In the genomic region with DNA sequence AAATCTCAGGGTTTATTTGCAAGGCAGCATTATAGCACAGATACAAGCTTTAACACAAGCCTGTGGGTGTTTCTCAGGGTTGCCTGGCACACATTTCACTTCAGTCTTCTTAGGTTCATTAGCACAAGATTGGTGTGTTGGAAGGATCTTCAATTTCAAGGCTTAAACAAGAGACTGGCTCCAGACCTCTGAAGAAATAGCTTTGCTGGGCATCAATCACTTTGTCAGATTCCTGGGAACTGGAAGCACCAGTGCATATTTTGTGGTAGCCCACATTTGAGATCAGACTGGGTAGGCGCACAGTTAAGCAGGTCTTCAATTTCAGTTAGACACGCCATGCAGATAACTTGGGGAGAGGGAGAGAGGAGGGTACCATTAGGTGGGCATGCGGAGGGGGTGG, we compare ENCODE assay signal across 36 cellular contexts.
A peak's percentile ranks its signal among the peaks of the same experiment; 100 is the strongest.
DNase-seq lines count a peak whose midpoint lies in the region; FAIRE-seq and TF ChIP-seq lines count a peak whose summit lies in the region.
"Had no signal": no experiment of that assay in that cellular context is flagged by ENCODE, and none has a peak within 500 bp of the region (broad histone marks: within the 10 kb centered on the region; RNA-seq: fewer than 3 reads in every experiment).

No MANE protein-coding gene starts in this region.

- peaks cover 0 to 7% (median 0%) of the 10 kb centered on the region in 45 donors for H3K27me3 ChIP-seq in dorsolateral prefrontal cortex
- H3K27me3 ChIP-seq: esophagus squamous epithelium, MG63, ovary, uterus had no signal

- no peaks in the 10 kb centered on the region for H3K4me1 Mint-ChIP-seq in activated T-helper 1 cell treated with anti-CD3 and anti-CD28 coated beads, Interleukin-12 subunit alpha, Interleukin-12 subunit beta, Interleukin-2, Interleukin-4 antibody, amounts not matched to agents 30 ng/mL and 10 ng/mL and 1 ng/mL, durations not matched to agents 14 hours and 24 hours and 36 hours (ENCODE audit: low read depth)
- H3K4me1 Mint-ChIP-seq: immature natural killer cell, T-helper 17 cell had no signal

- intact Hi-C loops in activated T-helper 1 cell treated with anti-CD3 and anti-CD28 coated beads, Interleukin-12 subunit alpha, Interleukin-12 subunit beta, Interleukin-2, Interleukin-4 antibody, amounts not matched to agents 30 ng/mL and 10 ng/mL and 1 ng/mL, durations not matched to agents 14 hours and 24 hours and 36 hours (cut with micrococcal nuclease): no loop called here
- intact Hi-C loops in dorsolateral prefrontal cortex (cut with DNase I): no loop called here

- no peak overlapping the region for H3K27ac Mint-ChIP-seq in activated T-helper 1 cell treated with anti-CD3 and anti-CD28 coated beads, Interleukin-12 subunit alpha, Interleukin-12 subunit beta, Interleukin-2, Interleukin-4 antibody, amounts not matched to agents 30 ng/mL and 10 ng/mL and 1 ng/mL, durations not matched to agents 14 hours and 24 hours and 36 hours
- H3K27ac Mint-ChIP-seq: activated CD4-positive, alpha-beta memory T cell treated with anti-CD3 and anti-CD28 coated beads for 36 hours; activated T-cell treated with anti-CD3 and anti-CD28 coated beads, Interleukin-2, amount 50 U/mL, for 72 hours; immature natural killer cell; nephron progenitor cell; T-helper 17 cell had no signal

- H3K4me3 ChIP-seq in fibroblast of the aortic adventitia (ENCODE audit: low read depth, low read length): no peak overlapping the region
- no peak overlapping the region for H3K4me3 ChIP-seq in dorsolateral prefrontal cortex
- H3K4me3 ChIP-seq: esophagus squamous epithelium, GM23248, MG63, ovary, PC-9, thoracic aorta, uterus had no signal

- H3K9me3 Mint-ChIP-seq in activated T-helper 1 cell treated with anti-CD3 and anti-CD28 coated beads, Interleukin-12 subunit alpha, Interleukin-12 subunit beta, Interleukin-2, Interleukin-4 antibody, amounts not matched to agents 30 ng/mL and 10 ng/mL and 1 ng/mL, durations not matched to agents 14 hours and 24 hours and 36 hours: no peaks in the 10 kb centered on the region
- H3K9me3 Mint-ChIP-seq: activated T-cell treated with anti-CD3 and anti-CD28 coated beads, Interleukin-2, amount 50 U/mL, for 72 hours; immature natural killer cell had no signal

- no peaks in the 10 kb centered on the region for H3K36me3 Mint-ChIP-seq in activated T-helper 1 cell treated with anti-CD3 and anti-CD28 coated beads, Interleukin-12 subunit alpha, Interleukin-12 subunit beta, Interleukin-2, Interleukin-4 antibody, amounts not matched to agents 30 ng/mL and 10 ng/mL and 1 ng/mL, durations not matched to agents 14 hours and 24 hours and 36 hours (ENCODE audit: low read depth)
- H3K36me3 Mint-ChIP-seq: activated CD4-positive, alpha-beta memory T cell treated with anti-CD3 and anti-CD28 coated beads for 36 hours; immature natural killer cell had no signal

- no peak for TF ChIP-seq POLR2A in GM12892 (IDR thresholded peaks at IDR 0.05; ENCODE audit: low read depth, low read length)

- TF ChIP-seq CTCF in fibroblast of the aortic adventitia (IDR thresholded peaks at IDR 0.05; ENCODE audit: insufficient read depth, low read length): no peak
- no peak for TF ChIP-seq CTCF in dorsolateral prefrontal cortex (IDR thresholded peaks at IDR 0.05 in 54 of 56, conservative IDR thresholded peaks at IDR 0.05 in 2 of 56; ENCODE audit: low read depth in 1 of 56, partially characterized antibody in 56 of 56)

- FAIRE-seq in urothelium cell line (lab: Jason Lieb, UNC) (no peak), GM12892 (lab: Jason Lieb, UNC) (no peak)
- FAIRE-seq: small intestine had no signal

- no peak overlapping the region for H3K27ac ChIP-seq in dorsolateral prefrontal cortex
- H3K27ac ChIP-seq: esophagus squamous epithelium, GM23248, ovary, PC-9, thoracic aorta, uterus had no signal

- H3K27me3 Mint-ChIP-seq in activated T-helper 1 cell treated with anti-CD3 and anti-CD28 coated beads, Interleukin-12 subunit alpha, Interleukin-12 subunit beta, Interleukin-2, Interleukin-4 antibody, amounts not matched to agents 30 ng/mL and 10 ng/mL and 1 ng/mL, durations not matched to agents 14 hours and 24 hours and 36 hours (ENCODE audit: insufficient read depth): no peaks in the 10 kb centered on the region
- H3K27me3 Mint-ChIP-seq: activated CD4-positive, alpha-beta memory T cell treated with anti-CD3 and anti-CD28 coated beads for 36 hours; T-helper 17 cell had no signal

- DNase-seq in ELF-1 (ENCODE audit: low read depth, low spot score) (peak; percentile 14), SW480 (ENCODE audit: low spot score) (peak; percentile 6), fibroblast of the aortic adventitia (ENCODE audit: low read depth) (peak; percentile 30), urothelium cell line (ENCODE audit: low spot score) (peak; percentile 24), dorsolateral prefrontal cortex (no peak), GM12892 (ENCODE audit: insufficient read length) (no peak)
- DNase-seq in activated T-helper 1 cell treated with anti-CD3 and anti-CD28 coated beads, Interleukin-12 subunit alpha, Interleukin-12 subunit beta, Interleukin-2, Interleukin-4 antibody, amounts not matched to agents 30 ng/mL and 10 ng/mL and 1 ng/mL, durations not matched to agents 14 hours and 24 hours and 36 hours (ENCODE audit: low spot score): no peak
- DNase-seq: activated CD4-positive, alpha-beta memory T cell treated with anti-CD3 and anti-CD28 coated beads for 36 hours; activated CD4-positive, CD25-positive, alpha-beta regulatory T cell treated with anti-CD3 and anti-CD28 coated beads, Interleukin-2, amount 50 U/mL, for 72 hours; activated naive CD4-positive, alpha-beta T cell treated with Interleukin-2 at 50 U/mL for 16 hours; activated T-cell treated with anti-CD3 and anti-CD28 coated beads, Interleukin-2, amount 50 U/mL, for 72 hours; C1 segment of cervical spinal cord; COR-L47; DMS53; esophagus squamous epithelium; GDM1; GM23248; hypothalamus; immature natural killer cell; KBM-7; left colon; mammary epithelial cell; MG63; NCI-H1417; NCI-H2029; NCI-H526 treated with DMSO at 0.1 percent for 48 hours; nephron progenitor cell; NK-92 treated with Interleukin-12 subunit alpha and Interleukin-12 subunit beta, amount 100 ng/mL, for 24 hours; ovary; PC-9; SK-N-SH; small intestine; stimulated activated naive CD8-positive, alpha-beta T cell treated with anti-CD3 and anti-CD28 coated beads, Interleukin-15, Interleukin-2, amounts not matched to agents 100 U/mL and 50 U/mL, for 24 hours; T-helper 17 cell; uterus had no signal

- H3K4me3 Mint-ChIP-seq in activated T-helper 1 cell treated with anti-CD3 and anti-CD28 coated beads, Interleukin-12 subunit alpha, Interleukin-12 subunit beta, Interleukin-2, Interleukin-4 antibody, amounts not matched to agents 30 ng/mL and 10 ng/mL and 1 ng/mL, durations not matched to agents 14 hours and 24 hours and 36 hours: no peak overlapping the region
- H3K4me3 Mint-ChIP-seq: activated CD4-positive, alpha-beta memory T cell treated with anti-CD3 and anti-CD28 coated beads for 36 hours; activated T-cell treated with anti-CD3 and anti-CD28 coated beads, Interleukin-2, amount 50 U/mL, for 72 hours; immature natural killer cell; nephron progenitor cell; T-helper 17 cell had no signal

Comparison
In these comparisons a context has a peak if more than half of its experiments do, and no peak if none do; other contexts are left out.
1. DNase-seq: peak in ELF-1 (single experiment), SW480 (single experiment), fibroblast of the aortic adventitia (single experiment) and urothelium cell line (single experiment); none in activated T-helper 1 cell treated with anti-CD3 and anti-CD28 coated beads, Interleukin-12 subunit alpha, Interleukin-12 subunit beta, Interleukin-2, Interleukin-4 antibody, amounts not matched to agents 30 ng/mL and 10 ng/mL and 1 ng/mL, durations not matched to agents 14 hours and 24 hours and 36 hours (single experiment), dorsolateral prefrontal cortex (0 of 10) and GM12892 (single experiment).